In the genomic region with DNA sequence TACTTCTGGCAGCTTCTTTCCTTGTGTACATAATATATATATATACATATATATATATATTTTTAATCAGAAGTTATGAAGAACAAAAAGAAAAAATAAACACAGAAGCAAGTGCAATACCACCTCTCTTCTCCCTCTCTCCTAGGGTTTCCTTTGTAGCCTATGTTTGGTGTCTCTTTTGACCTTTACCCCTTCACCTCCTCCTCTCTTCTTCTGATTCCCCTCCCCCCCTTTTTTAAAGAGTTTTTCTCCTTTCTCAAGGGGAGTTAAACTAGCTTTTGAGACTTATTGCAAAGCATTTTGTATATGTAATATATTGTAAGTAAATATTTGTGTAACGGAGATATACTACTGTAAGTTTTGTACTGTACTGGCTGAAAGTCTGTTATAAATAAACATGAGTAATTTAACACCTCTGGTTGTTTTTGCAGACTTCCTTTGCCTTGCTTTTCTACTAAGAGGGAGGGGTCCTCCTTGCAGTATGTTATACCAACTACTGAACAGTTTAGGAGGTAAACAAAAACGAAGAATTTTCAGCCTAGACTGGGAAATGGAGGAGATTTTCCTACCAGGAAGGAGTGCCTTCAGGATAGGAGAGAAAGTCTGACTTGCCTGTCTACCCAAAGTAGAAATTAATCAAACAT, we compare ENCODE assay signal across 29 cellular contexts. TPM values are rescaled to one million over a fixed set of nuclear protein-coding genes. Genes with fewer than 3 reads are reported as not detected.
A peak's percentile ranks its signal among the peaks of the same experiment; 100 is the strongest.
DNase-seq lines count a peak whose midpoint lies in the region; ATAC-seq and TF ChIP-seq lines count a peak whose summit lies in the region.
"Had no signal": no experiment of that assay in that cellular context is flagged by ENCODE, and none has a peak within 500 bp of the region (broad histone marks: within the 10 kb centered on the region; RNA-seq: fewer than 3 reads in every experiment).

No MANE protein-coding gene starts in this region.

- peaks cover 3% of the 10 kb centered on the region for H3K27me3 Mint-ChIP-seq in activated naive CD4-positive, alpha-beta T cell treated with anti-CD3 and anti-CD28 coated beads, Interleukin-2, amount 10 ng/mL, durations not matched to agents 7 days and 5 days
- no peaks in the 10 kb centered on the region for H3K27me3 Mint-ChIP-seq in activated naive CD4-positive, alpha-beta T cell treated with anti-CD3 and anti-CD28 coated beads for 36 hours (ENCODE audit: low read depth)
- H3K27me3 Mint-ChIP-seq in activated naive CD8-positive, alpha-beta T cell treated with anti-CD3 and anti-CD28 coated beads, Interleukin-2, amount 50 U/mL, for 24 hours, result no peaks in the 10 kb centered on the region
- H3K27me3 Mint-ChIP-seq: activated naive CD4-positive, alpha-beta T cell treated with anti-CD3 and anti-CD28 coated beads, Interleukin-2, amount 50 U/mL, for 24 hours; naive thymus-derived CD4-positive, alpha-beta T cell had no signal

- no peaks in the 10 kb centered on the region for H3K27me3 ChIP-seq in osteoblast (ENCODE audit: insufficient read depth, low read length)
- H3K27me3 ChIP-seq: esophagus muscularis mucosa, pancreas, right atrium auricular region, spleen had no signal

- no peak for DNase-seq in activated naive CD4-positive, alpha-beta T cell treated with anti-CD3 and anti-CD28 coated beads, Interleukin-2, amount 10 ng/mL, durations not matched to agents 7 days and 5 days
- no peak for DNase-seq in activated naive CD4-positive, alpha-beta T cell treated with anti-CD3 and anti-CD28 coated beads for 36 hours
- DNase-seq in activated naive CD8-positive, alpha-beta T cell treated with anti-CD3 and anti-CD28 coated beads, Interleukin-2, amount 50 U/mL, for 24 hours, result no peak
- DNase-seq in osteoblast (ENCODE audit: insufficient read length, low spot score, missing footprints) (peak; percentile 46), NCI-H2029 (lab: John Stamatoyannopoulos, UW) (no peak), glomerular visceral epithelial cell (ENCODE audit: extremely low spot score) (no peak)
- DNase-seq: activated CD4-positive, alpha-beta T cell treated with anti-CD3 and anti-CD28 coated beads for 48 hours; C1 segment of cervical spinal cord; effector CD8-positive, alpha-beta T cell; EL; foreskin melanocyte; HCEC 1CT; hippocampal formation; Kasumi-1; left ventricle myocardium superior; MV-4-11; naive thymus-derived CD4-positive, alpha-beta T cell; NCI-H146; NCI-H526; pancreas; SHP77 treated with DMSO at 0.1 percent for 48 hours; spleen; stimulated activated CD4-positive, alpha-beta T cell treated with anti-CD3 and anti-CD28 coated beads, Interleukin-2, amount 100 ng/mL, for 48 hours had no signal

- no peak overlapping the region for H3K27ac ChIP-seq in HEK293 (ENCODE audit: extremely low read depth, low read depth, low read length)
- no peak overlapping the region for H3K27ac ChIP-seq in osteoblast (ENCODE audit: low read depth, low read length)
- H3K27ac ChIP-seq: esophagus muscularis mucosa, pancreas, right atrium auricular region, spleen had no signal

- peaks cover 47% of the 10 kb centered on the region for H3K36me3 Mint-ChIP-seq in activated naive CD4-positive, alpha-beta T cell treated with anti-CD3 and anti-CD28 coated beads, Interleukin-2, amount 10 ng/mL, durations not matched to agents 7 days and 5 days
- H3K36me3 Mint-ChIP-seq in activated naive CD4-positive, alpha-beta T cell treated with anti-CD3 and anti-CD28 coated beads for 36 hours (ENCODE audit: low read depth), result peaks cover 30% of the 10 kb centered on the region
- H3K36me3 Mint-ChIP-seq in activated naive CD8-positive, alpha-beta T cell treated with anti-CD3 and anti-CD28 coated beads, Interleukin-2, amount 50 U/mL, for 24 hours (ENCODE audit: low read depth), result peaks cover 52% of the 10 kb centered on the region

- H3K79me2 ChIP-seq in osteoblast (ENCODE audit: insufficient read depth, low read length), result peaks cover 13% of the 10 kb centered on the region

- no peak overlapping the region for H3K4me3 ChIP-seq in HEK293 (ENCODE audit: low read depth, low read length)
- H3K4me3 ChIP-seq in osteoblast (ENCODE audit: insufficient read depth, low read length), result no peak overlapping the region
- H3K4me3 ChIP-seq: esophagus muscularis mucosa, pancreas, right atrium auricular region, spleen had no signal

- no peaks in the 10 kb centered on the region for H3K9me3 ChIP-seq in HEK293 (ENCODE audit: control insufficient read depth, insufficient read depth, low read depth, low read length)
- no peaks in the 10 kb centered on the region for H3K9me3 ChIP-seq in osteoblast (ENCODE audit: low read depth, low read length)
- H3K9me3 ChIP-seq: esophagus muscularis mucosa, pancreas, right atrium auricular region, spleen had no signal

- peaks cover 12% of the 10 kb centered on the region for H4K20me1 ChIP-seq in osteoblast (ENCODE audit: insufficient read depth, low read length)

- H3K9me3 Mint-ChIP-seq in activated naive CD4-positive, alpha-beta T cell treated with anti-CD3 and anti-CD28 coated beads, Interleukin-2, amount 10 ng/mL, durations not matched to agents 7 days and 5 days, result no peaks in the 10 kb centered on the region
- no peaks in the 10 kb centered on the region for H3K9me3 Mint-ChIP-seq in activated naive CD4-positive, alpha-beta T cell treated with anti-CD3 and anti-CD28 coated beads for 36 hours
- H3K9me3 Mint-ChIP-seq in activated naive CD8-positive, alpha-beta T cell treated with anti-CD3 and anti-CD28 coated beads, Interleukin-2, amount 50 U/mL, for 24 hours, result no peaks in the 10 kb centered on the region
- H3K9me3 Mint-ChIP-seq: activated naive CD4-positive, alpha-beta T cell treated with anti-CD3 and anti-CD28 coated beads, Interleukin-2, amount 50 U/mL, for 24 hours; mesothelial cell of epicardium; stimulated activated effector memory CD8-positive, alpha-beta T cell treated with anti-CD3 and anti-CD28 coated beads, Interleukin-12 subunit alpha, Interleukin-12 subunit beta, amount 100 ng/mL, for 72 hours had no signal

- H3K4me1 ChIP-seq in HEK293 (ENCODE audit: control insufficient read depth, insufficient read depth, low read length) (peaks cover 19% of the 10 kb centered on the region), osteoblast (ENCODE audit: insufficient read depth, low read length) (peaks cover 11% of the 10 kb centered on the region)

- no peak for TF ChIP-seq CTCF in HEK293 (tag by site-specific recombination; IDR thresholded peaks at IDR 0.05)
- TF ChIP-seq CTCF in osteoblast (IDR thresholded peaks at IDR 0.05; ENCODE audit: extremely low read depth, low read depth, low read length), result no peak

- peak overlapping the region; percentile 9 for H3K27ac Mint-ChIP-seq in activated naive CD4-positive, alpha-beta T cell treated with anti-CD3 and anti-CD28 coated beads, Interleukin-2, amount 10 ng/mL, durations not matched to agents 7 days and 5 days
- H3K27ac Mint-ChIP-seq in activated naive CD4-positive, alpha-beta T cell treated with anti-CD3 and anti-CD28 coated beads for 36 hours, result no peak overlapping the region
- H3K27ac Mint-ChIP-seq in activated naive CD8-positive, alpha-beta T cell treated with anti-CD3 and anti-CD28 coated beads, Interleukin-2, amount 50 U/mL, for 24 hours, result peak overlapping the region; percentile 70
- H3K27ac Mint-ChIP-seq: mesothelial cell of epicardium; stimulated activated effector memory CD8-positive, alpha-beta T cell treated with anti-CD3 and anti-CD28 coated beads, Interleukin-12 subunit alpha, Interleukin-12 subunit beta, amount 100 ng/mL, for 72 hours had no signal

- POLR2A ChIA-PET in HEK293 (lab: Yijun Ruan, JAX), result interaction anchor here (1.2 to 1.6 kb wide), 2 partner anchors 65 to 66 kb away, joined by 3 to 5 read pairs; a partner anchor contains a TSS

- peaks cover 0 to 18% of the 10 kb centered on the region in 2 experiments; a peak in 2 of 3 replicates for H3K36me3 ChIP-seq in HEK293 (ENCODE audit: control insufficient read depth in 2 of 2, insufficient read depth in 1 of 2, low read length in 2 of 2)
- H3K36me3 ChIP-seq in osteoblast (ENCODE audit: insufficient read depth, low read length), result peaks cover 10% of the 10 kb centered on the region

- no peak for ATAC-seq in activated naive CD8-positive, alpha-beta T cell treated with anti-CD3 and anti-CD28 coated beads, Interleukin-2, amount 50 U/mL, for 24 hours
- ATAC-seq: left ventricle myocardium superior; naive thymus-derived CD4-positive, alpha-beta T cell; pancreas; stimulated activated effector memory CD8-positive, alpha-beta T cell treated with anti-CD3 and anti-CD28 coated beads, Interleukin-12 subunit alpha, Interleukin-12 subunit beta, amount 100 ng/mL, for 72 hours had no signal

- H3K4me3 Mint-ChIP-seq in activated naive CD4-positive, alpha-beta T cell treated with anti-CD3 and anti-CD28 coated beads, Interleukin-2, amount 10 ng/mL, durations not matched to agents 7 days and 5 days, result no peak overlapping the region
- no peak overlapping the region for H3K4me3 Mint-ChIP-seq in activated naive CD4-positive, alpha-beta T cell treated with anti-CD3 and anti-CD28 coated beads for 36 hours
- no peak overlapping the region for H3K4me3 Mint-ChIP-seq in activated naive CD8-positive, alpha-beta T cell treated with anti-CD3 and anti-CD28 coated beads, Interleukin-2, amount 50 U/mL, for 24 hours
- H3K4me3 Mint-ChIP-seq: activated naive CD4-positive, alpha-beta T cell treated with anti-CD3 and anti-CD28 coated beads, Interleukin-2, amount 50 U/mL, for 24 hours; mesothelial cell of epicardium; naive thymus-derived CD4-positive, alpha-beta T cell; stimulated activated effector memory CD8-positive, alpha-beta T cell treated with anti-CD3 and anti-CD28 coated beads, Interleukin-12 subunit alpha, Interleukin-12 subunit beta, amount 100 ng/mL, for 72 hours had no signal

- intact Hi-C loops in activated naive CD4-positive, alpha-beta T cell treated with anti-CD3 and anti-CD28 coated beads for 36 hours (cut with micrococcal nuclease), result no loop called here

- CTCF ChIA-PET in activated naive CD4-positive, alpha-beta T cell treated with anti-CD3 and anti-CD28 coated beads, Interleukin-2, amount 10 ng/mL, durations not matched to agents 7 days and 5 days (lab: Charles Lee), result interaction anchor here (1.5 to 2.1 kb wide), 2 partner anchors 43 to 299 kb away, joined by 6 to 8 read pairs; no protein-coding TSS in a partner anchor
- CTCF ChIA-PET in activated naive CD4-positive, alpha-beta T cell treated with anti-CD3 and anti-CD28 coated beads for 36 hours (lab: Charles Lee), result interaction anchor here (0.8 to 1.3 kb wide), 2 partner anchors 28 to 42 kb away, joined by 3 to 4 read pairs; no protein-coding TSS in a partner anchor
- CTCF ChIA-PET in HEK293 (lab: Yijun Ruan, JAX), result interaction anchor here (0.6 to 4.4 kb wide), 5 partner anchors 9 to 369 kb away, joined by 3 to 46 read pairs (median 4); a partner anchor contains a TSS

- H3K4me2 ChIP-seq in osteoblast (ENCODE audit: insufficient read depth, low read length), result no peak overlapping the region

- peaks cover 35% of the 10 kb centered on the region for H3K4me1 Mint-ChIP-seq in activated naive CD4-positive, alpha-beta T cell treated with anti-CD3 and anti-CD28 coated beads, Interleukin-2, amount 10 ng/mL, durations not matched to agents 7 days and 5 days
- H3K4me1 Mint-ChIP-seq in activated naive CD4-positive, alpha-beta T cell treated with anti-CD3 and anti-CD28 coated beads for 36 hours (ENCODE audit: low read depth), result peaks cover 35% of the 10 kb centered on the region
- H3K4me1 Mint-ChIP-seq in activated naive CD8-positive, alpha-beta T cell treated with anti-CD3 and anti-CD28 coated beads, Interleukin-2, amount 50 U/mL, for 24 hours, result peaks cover 84% of the 10 kb centered on the region

- no peak overlapping the region for H2AFZ ChIP-seq in osteoblast (ENCODE audit: low read length)

RNA-seq across cellular contexts. Expression of a gene that starts 3.6 kb away (rescaled TPM):
- total RNA-seq in activated naive CD4-positive, alpha-beta T cell treated with anti-CD3 and anti-CD28 coated beads for 36 hours, result 10 to 100 TPM; 31.0 to 37.3 TPM
- 162 and 459 TPM in 2 replicates for total RNA-seq in osteoblast

RNA-seq across cellular contexts. Expression of a gene that starts 17.3 kb away (rescaled TPM):
- total RNA-seq in activated naive CD4-positive, alpha-beta T cell treated with anti-CD3 and anti-CD28 coated beads for 36 hours, result 1 to 10 TPM; 7.5 to 8.2 TPM
- 1.2 and 2.5 TPM in 2 replicates for total RNA-seq in osteoblast

RNA-seq across cellular contexts. Expression of a gene that starts 41.1 kb away (rescaled TPM):
- total RNA-seq in activated naive CD4-positive, alpha-beta T cell treated with anti-CD3 and anti-CD28 coated beads for 36 hours, result 1 to 10 TPM; 1.7 to 2.2 TPM
- 12.3 and 13.0 TPM in 2 replicates for total RNA-seq in osteoblast

RNA-seq across cellular contexts. Expression of a gene that starts 41.8 kb away (rescaled TPM):
- total RNA-seq in activated naive CD4-positive, alpha-beta T cell treated with anti-CD3 and anti-CD28 coated beads for 36 hours, result 1 to 10 TPM; 1.0 to 1.9 TPM
- 1.1 and 2.4 TPM in 2 replicates for total RNA-seq in osteoblast
